ENCODE assay signal across 9 cellular contexts in the genomic region with DNA sequence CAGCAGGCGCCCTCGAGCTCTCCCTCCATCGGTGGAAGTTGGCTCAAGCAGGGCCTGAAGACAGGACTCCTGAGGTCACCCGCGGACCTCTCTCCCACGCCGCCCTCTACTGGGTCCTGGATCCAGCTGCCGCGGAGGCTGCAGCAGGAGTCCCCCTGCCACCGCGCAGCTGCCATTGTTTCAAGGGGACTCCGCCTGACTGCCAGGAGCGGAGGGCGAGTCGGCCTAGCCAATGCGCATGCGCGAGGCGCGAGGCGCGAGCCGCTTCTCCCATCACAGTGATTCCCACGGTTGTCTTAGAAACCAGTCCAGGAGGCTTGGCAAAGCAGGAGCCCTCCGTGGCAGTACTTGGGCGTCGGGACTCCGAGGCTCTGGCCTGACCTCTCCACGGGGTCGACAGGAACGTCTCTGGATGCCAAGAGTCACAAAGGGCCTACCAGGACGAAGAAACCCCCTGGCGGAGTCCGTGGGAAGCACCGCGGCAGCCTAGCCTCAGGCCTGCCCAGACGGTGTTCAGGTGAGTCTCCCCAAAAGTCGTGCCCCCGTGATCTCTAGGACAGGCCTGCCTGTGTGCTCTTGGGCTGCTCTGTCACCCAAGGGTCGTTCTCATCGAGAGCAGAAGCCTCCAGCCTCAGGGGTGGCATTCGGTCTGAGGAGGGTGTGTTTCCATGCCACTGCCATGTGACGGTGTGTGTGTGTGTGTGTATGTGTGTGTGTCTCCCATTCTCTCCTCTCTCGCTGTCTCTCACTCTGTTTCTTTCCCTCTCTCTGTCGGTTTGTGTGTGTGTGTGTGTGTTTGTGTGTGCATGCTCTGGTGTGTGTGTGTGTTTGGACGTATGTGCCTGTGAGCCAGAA.
DNase-seq lines count a peak whose midpoint lies in the region; ATAC-seq and TF ChIP-seq lines count a peak whose summit lies in the region.
"Had no signal": no experiment of that assay in that cellular context is flagged by ENCODE, and none has a peak within 500 bp of the region (broad histone marks: within the 10 kb centered on the region; RNA-seq: fewer than 3 reads in every experiment).

No MANE protein-coding gene starts in this region.

- H3K27ac Mint-ChIP-seq in activated T-helper 17 cell treated with anti-CD3 and anti-CD28 coated beads, Interleukin-2, amount 50 U/mL, for 72 hours, result peak overlapping the region; percentile 63

- H3K9ac ChIP-seq in skeletal muscle satellite cell (ENCODE audit: low read depth, low read length), result no peak overlapping the region

- H3K27me3 Mint-ChIP-seq in activated T-helper 17 cell treated with anti-CD3 and anti-CD28 coated beads, Interleukin-2, amount 50 U/mL, for 72 hours, result peaks cover 15% of the 10 kb centered on the region

- H3K4me1 ChIP-seq in skeletal muscle satellite cell (ENCODE audit: control insufficient read depth, insufficient read depth, low read length), result peaks cover 9% of the 10 kb centered on the region
- H3K4me1 ChIP-seq: adrenal gland had no signal

- no peaks in the 10 kb centered on the region for H3K27me3 ChIP-seq in skeletal muscle satellite cell (ENCODE audit: control insufficient read depth, insufficient read depth, low read length)
- H3K27me3 ChIP-seq: adrenal gland had no signal

- no peaks in the 10 kb centered on the region for H3K36me3 Mint-ChIP-seq in activated T-helper 17 cell treated with anti-CD3 and anti-CD28 coated beads, Interleukin-2, amount 50 U/mL, for 72 hours (ENCODE audit: low read depth)

- ATAC-seq in HG02678 (IDR thresholded peaks at IDR 0.05; ENCODE audit: unreplicated experiment) (peak; percentile 87), Right ventricle myocardium superior (ENCODE audit: poor library complexity) (peak; percentile 88)
- ATAC-seq in activated T-helper 17 cell treated with anti-CD3 and anti-CD28 coated beads, Interleukin-2, amount 50 U/mL, for 72 hours (replicated peaks), result peak; percentile 73

- peak overlapping the region; percentile 92 for H3K4me2 ChIP-seq in skeletal muscle satellite cell (ENCODE audit: low read length)

- no peaks in the 10 kb centered on the region for H3K9me3 ChIP-seq in skeletal muscle satellite cell (replicated peaks; ENCODE audit: low read length)
- H3K9me3 ChIP-seq: adrenal gland had no signal

- DNase-seq in NCI-H524 treated with DMSO at 0.1 percent for 48 hours (lab: John Stamatoyannopoulos, UW) (peak; percentile 12), Right ventricle myocardium superior (peak; percentile 67), NOMO-1 (lab: John Stamatoyannopoulos, UW; ENCODE audit: unreplicated experiment in 2 of 2) (no peak), HuH-7 (ENCODE audit: low spot score) (no peak)

- peak; percentile 79 for TF ChIP-seq CTCF in GM12873 (IDR thresholded peaks at IDR 0.05; ENCODE audit: insufficient read depth, low read depth, low read length, missing control alignments)

- peak overlapping the region; percentile 70 for H3K4me3 ChIP-seq in skeletal muscle satellite cell (ENCODE audit: low read length)

- no peaks in the 10 kb centered on the region for H3K36me3 ChIP-seq in skeletal muscle satellite cell (ENCODE audit: insufficient read depth, low read length)
- H3K36me3 ChIP-seq: adrenal gland had no signal

- H3K4me1 Mint-ChIP-seq in activated T-helper 17 cell treated with anti-CD3 and anti-CD28 coated beads, Interleukin-2, amount 50 U/mL, for 72 hours, result peaks cover 6% of the 10 kb centered on the region

- peak overlapping the region; percentile 58 for H3K4me3 Mint-ChIP-seq in activated T-helper 17 cell treated with anti-CD3 and anti-CD28 coated beads, Interleukin-2, amount 50 U/mL, for 72 hours

- intact Hi-C loops in Right ventricle myocardium superior (cut with DNase I), result no loop called here

- H3K9me3 Mint-ChIP-seq in activated T-helper 17 cell treated with anti-CD3 and anti-CD28 coated beads, Interleukin-2, amount 50 U/mL, for 72 hours, result no peaks in the 10 kb centered on the region

Comparison
In these comparisons a context has a peak if more than half of its experiments do, and no peak if none do; other contexts are left out.
1. DNase-seq: peak in NCI-H524 treated with DMSO at 0.1 percent for 48 hours (single experiment) and Right ventricle myocardium superior (single experiment); none in NOMO-1 (0 of 2) and HuH-7 (single experiment).
2. Peak in every context shown above with its lines, with median percentiles within 50 percentile points of each other: ATAC-seq.